ENCODE assay signal across 13 cellular contexts in the genomic region with DNA sequence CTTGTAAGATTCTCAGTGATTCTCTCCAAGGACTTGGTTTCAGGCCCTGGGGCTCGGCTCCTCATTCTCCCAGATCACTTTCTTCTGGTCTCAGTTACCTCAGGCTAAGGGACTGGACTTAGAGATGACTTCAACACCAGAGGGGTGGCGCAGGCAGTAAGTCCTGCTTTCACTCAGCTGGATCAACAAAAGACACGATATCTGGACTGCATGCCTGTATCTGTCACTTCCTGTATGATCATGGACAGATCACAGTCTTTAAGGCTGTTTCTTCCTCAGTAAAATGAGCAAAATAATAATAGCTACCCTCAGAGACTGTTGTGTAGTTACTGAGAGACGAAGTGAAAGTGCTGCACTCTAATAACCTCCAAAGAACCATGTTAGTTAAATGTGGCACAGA. TPM values are rescaled to one million over a fixed set of nuclear protein-coding genes. Genes with fewer than 3 reads are reported as not detected.
DNase-seq lines count a peak whose midpoint lies in the region; ATAC-seq and TF ChIP-seq lines count a peak whose summit lies in the region.
"Had no signal": no experiment of that assay in that cellular context is flagged by ENCODE, and none has a peak within 500 bp of the region (broad histone marks: within the 10 kb centered on the region; RNA-seq: fewer than 3 reads in every experiment).

No MANE protein-coding gene starts in this region.

- no peaks in the 10 kb centered on the region for H3K36me3 Mint-ChIP-seq in HFFc6 (ENCODE audit: low read depth)
- H3K36me3 Mint-ChIP-seq in activated naive CD8-positive, alpha-beta T cell treated with anti-CD3 and anti-CD28 coated beads, Interleukin-2, amount 50 U/mL, for 24 hours (ENCODE audit: low read depth), result no peaks in the 10 kb centered on the region
- H3K36me3 Mint-ChIP-seq: WTC11 had no signal

- H3K4me1 Mint-ChIP-seq in HFFc6 (ENCODE audit: low read depth), result no peaks in the 10 kb centered on the region
- peaks cover 8% of the 10 kb centered on the region for H3K4me1 Mint-ChIP-seq in activated naive CD8-positive, alpha-beta T cell treated with anti-CD3 and anti-CD28 coated beads, Interleukin-2, amount 50 U/mL, for 24 hours
- H3K4me1 Mint-ChIP-seq: WTC11 had no signal

- H3K27me3 ChIP-seq in suprapubic skin, result no peaks in the 10 kb centered on the region
- H3K27me3 ChIP-seq: cardiac muscle cell, upper lobe of right lung had no signal

- ATAC-seq in activated naive CD8-positive, alpha-beta T cell treated with anti-CD3 and anti-CD28 coated beads, Interleukin-2, amount 50 U/mL, for 24 hours, result peak; percentile 47
- ATAC-seq: upper lobe of right lung, WTC11 had no signal

- H3K4me3 Mint-ChIP-seq in HFFc6, result no peak overlapping the region
- H3K4me3 Mint-ChIP-seq in activated naive CD8-positive, alpha-beta T cell treated with anti-CD3 and anti-CD28 coated beads, Interleukin-2, amount 50 U/mL, for 24 hours, result no peak overlapping the region
- H3K4me3 Mint-ChIP-seq: WTC11 had no signal

- no peaks in the 10 kb centered on the region for H3K27me3 Mint-ChIP-seq in HFFc6 (ENCODE audit: insufficient read depth)
- H3K27me3 Mint-ChIP-seq in activated naive CD8-positive, alpha-beta T cell treated with anti-CD3 and anti-CD28 coated beads, Interleukin-2, amount 50 U/mL, for 24 hours, result no peaks in the 10 kb centered on the region

- H3K4me3 ChIP-seq in suprapubic skin, result no peak overlapping the region
- H3K4me3 ChIP-seq: cardiac muscle cell, upper lobe of right lung had no signal

- H3K9me3 ChIP-seq in suprapubic skin, result no peaks in the 10 kb centered on the region
- H3K9me3 ChIP-seq: upper lobe of right lung had no signal

- no peak overlapping the region for H3K27ac Mint-ChIP-seq in HFFc6
- H3K27ac Mint-ChIP-seq in activated naive CD8-positive, alpha-beta T cell treated with anti-CD3 and anti-CD28 coated beads, Interleukin-2, amount 50 U/mL, for 24 hours, result no peak overlapping the region
- H3K27ac Mint-ChIP-seq: WTC11 had no signal

- no peak for TF ChIP-seq CTCF in HFFc6 (IDR thresholded peaks at IDR 0.05)
- no peak for TF ChIP-seq CTCF in suprapubic skin (IDR thresholded peaks at IDR 0.05)

- no peaks in the 10 kb centered on the region for H3K9me3 Mint-ChIP-seq in HFFc6
- no peaks in the 10 kb centered on the region for H3K9me3 Mint-ChIP-seq in activated naive CD8-positive, alpha-beta T cell treated with anti-CD3 and anti-CD28 coated beads, Interleukin-2, amount 50 U/mL, for 24 hours
- H3K9me3 Mint-ChIP-seq: WTC11 had no signal

- H3K36me3 ChIP-seq in suprapubic skin, result no peaks in the 10 kb centered on the region
- H3K36me3 ChIP-seq: cardiac muscle cell, upper lobe of right lung had no signal

- no peak for TF ChIP-seq POLR2A in suprapubic skin (IDR thresholded peaks at IDR 0.05)

- peak; percentile 32 for DNase-seq in ELF-1 (ENCODE audit: low read depth, low spot score)
- DNase-seq in HFFc6, result peak; percentile 35
- no peak for DNase-seq in activated naive CD8-positive, alpha-beta T cell treated with anti-CD3 and anti-CD28 coated beads, Interleukin-2, amount 50 U/mL, for 24 hours
- peak; percentile 31 for DNase-seq in myocyte (ENCODE audit: low read depth)
- no peak for DNase-seq in kidney tubule cell (ENCODE audit: low spot score)
- DNase-seq in suprapubic skin (ENCODE audit: low spot score in 2 of 2), result no peak
- DNase-seq in H4 (ENCODE audit: low spot score), result no peak
- no peak for DNase-seq in central memory CD4-positive, alpha-beta T cell
- DNase-seq: kidney, NCI-H2171 treated with DMSO at 0.1 percent for 48 hours, upper lobe of right lung had no signal

- H3K4me1 ChIP-seq in suprapubic skin, result no peaks in the 10 kb centered on the region
- H3K4me1 ChIP-seq: upper lobe of right lung had no signal

- no peak overlapping the region for H3K27ac ChIP-seq in suprapubic skin
- H3K27ac ChIP-seq: cardiac muscle cell, upper lobe of right lung had no signal

- WGBS in suprapubic skin, result 57% methylated on average over 4 of the region's 4 CpGs

- no peak for TF ChIP-seq EP300 in suprapubic skin (IDR thresholded peaks at IDR 0.05)

RNA-seq across cellular contexts. Expression of a gene that starts 19.5 kb away (rescaled TPM):
- total RNA-seq in HFFc6 (2021; fragmentation: NEBNext Ultra II Directional; extraction: Animal tissue kit (Norgen Biotek cat#: 25700)), result not detected
- total RNA-seq in myocyte (not detected in 2 replicates), suprapubic skin (under 1 TPM in 2 of 4 donors, not detected in 2; 0.29 to 0.30 TPM)
- polyA plus RNA-seq in myocyte (2012), result 0.10 TPM
- total RNA-seq in H4 (2014; rRNA removed; shearing (Covaris generic)), result not detected in 2 replicates
- total RNA-seq: cardiac muscle cell had no signal
- polyA plus RNA-seq: cardiac muscle cell had no signal

RNA-seq across cellular contexts. Expression of a gene that starts 59.6 kb away (rescaled TPM):
- total RNA-seq in HFFc6 (2021; fragmentation: NEBNext Ultra II Directional; extraction: Animal tissue kit (Norgen Biotek cat#: 25700)), result 1 to 10 TPM in 2 of 6 experiments, under 1 TPM in 4; 0.48 to 1.7 (median 0.82) TPM
- total RNA-seq in myocyte, result 1.5 and 3.1 TPM in 2 replicates
- polyA plus RNA-seq in myocyte (2012), result 2.2 TPM
- 1 to 10 TPM in 2 of 4 donors, under 1 TPM in 2; 0.47 to 5.5 (median 0.99) TPM for total RNA-seq in suprapubic skin
- total RNA-seq in H4 (2014; rRNA removed; shearing (Covaris generic)), result 1.0 and 1.2 TPM in 2 replicates

Comparison
In these comparisons a context has a peak if more than half of its experiments do, and no peak if none do; other contexts are left out.
1. DNase-seq: peak in ELF-1 (single experiment), HFFc6 (single experiment) and myocyte (single experiment); none in activated naive CD8-positive, alpha-beta T cell treated with anti-CD3 and anti-CD28 coated beads, Interleukin-2, amount 50 U/mL, for 24 hours (single experiment), kidney tubule cell (single experiment), suprapubic skin (0 of 2), H4 (single experiment) and central memory CD4-positive, alpha-beta T cell (single experiment).